ENCODE assay signal across 8 cellular contexts in the genomic region with DNA sequence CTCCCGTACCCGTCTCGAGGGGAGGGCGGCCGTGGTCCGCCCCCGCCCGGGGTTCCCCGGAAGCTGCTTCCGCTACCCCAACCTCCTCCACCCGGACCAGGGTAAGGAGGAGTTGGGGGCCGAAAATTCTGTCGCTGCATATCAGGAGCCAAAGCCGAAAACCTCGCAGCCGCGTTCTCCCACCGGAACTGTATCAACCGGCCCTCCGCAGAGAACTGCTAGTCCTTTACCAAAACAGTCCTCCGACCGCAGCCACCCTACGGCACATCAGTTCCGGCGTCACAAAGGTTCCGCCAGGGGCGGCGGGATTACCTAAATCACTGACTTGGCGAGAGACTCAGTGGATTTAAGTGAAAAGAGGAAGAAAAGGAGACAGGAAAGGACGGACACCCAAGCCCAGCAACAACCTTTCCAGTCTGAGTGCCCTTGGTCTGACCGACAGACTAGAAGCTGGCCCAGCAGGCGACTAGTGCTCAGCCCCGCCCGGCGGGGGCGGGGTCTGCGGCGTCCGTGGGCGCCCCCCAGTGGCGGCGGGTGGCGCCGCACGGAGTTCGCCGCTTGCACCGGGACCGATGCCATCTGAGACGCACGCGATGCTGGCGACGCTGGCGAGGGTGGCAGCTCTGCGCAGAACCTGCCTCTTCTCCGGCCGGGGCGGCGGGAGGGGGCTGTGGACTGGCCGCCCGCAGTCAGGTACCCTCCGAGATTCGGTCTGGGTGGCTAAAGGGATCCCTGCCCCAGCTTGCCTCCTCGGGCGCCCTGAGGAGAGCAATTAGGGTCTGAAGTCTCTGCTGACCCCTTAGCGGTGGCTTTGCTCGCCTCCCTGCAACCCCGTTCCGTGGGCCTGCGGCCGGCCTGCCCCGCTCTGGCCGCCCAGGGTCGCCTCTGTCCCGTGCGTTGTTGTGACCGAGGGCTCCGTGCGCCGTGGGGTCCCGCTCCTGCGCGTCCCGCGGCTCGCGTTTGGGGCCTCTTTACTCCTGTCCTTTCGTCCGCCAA. TPM values are rescaled to one million over a fixed set of nuclear protein-coding genes. Genes with fewer than 3 reads are reported as not detected.
DNase-seq lines count a peak whose midpoint lies in the region; ATAC-seq, FAIRE-seq and TF ChIP-seq lines count a peak whose summit lies in the region.

A gene (minus strand): TSS at position 195 of the 996 bp plus-strand sequence. CDS start 55 bp downstream, at position 140.
A gene (plus strand): TSS at position 578 of the 996 bp plus-strand sequence.

- no peaks in the 10 kb centered on the region for H3K9me3 ChIP-seq in NT2/D1 (ENCODE audit: insufficient read depth, low read length)
- no peaks in the 10 kb centered on the region for H3K9me3 ChIP-seq in endothelial cell of umbilical vein (replicated peaks; ENCODE audit: control insufficient read depth, insufficient read depth, low read length)

- POLR2A ChIA-PET in endothelial cell of umbilical vein (lab: Charles Lee) = interaction anchor here (0.5 kb wide), 1 partner anchor 121 kb away, joined by 3 read pairs; no protein-coding TSS in a partner anchor

- intact Hi-C loops in endothelial cell of umbilical vein (cut with micrococcal nuclease) = loop anchor here (1.0 to 10.0 kb wide), 4 partner anchors 164 to 1570 kb away; a partner anchor contains a TSS

- TF ChIP-seq CTCF in D721Med (IDR thresholded peaks at IDR 0.05; ENCODE audit: insufficient read depth, missing control alignments) (peak; percentile 66), endothelial cell of umbilical vein (IDR thresholded peaks at IDR 0.05; ENCODE audit: extremely low read depth in 1 of 2, insufficient read depth in 1 of 2, low read depth in 1 of 2, low read length in 2 of 2) (peak; percentile 96 to 99)

- H3K79me2 ChIP-seq in endothelial cell of umbilical vein (ENCODE audit: control insufficient read depth, insufficient read depth, low read length) = peaks cover 44% of the 10 kb centered on the region

- TF ChIP-seq POLR2A in endothelial cell of umbilical vein (IDR thresholded peaks at IDR 0.05; ENCODE audit: low read depth, low read length) = peak; percentile 35

- ATAC-seq in GM21390 (IDR thresholded peaks at IDR 0.05; ENCODE audit: unreplicated experiment) = peak; percentile 88

- no peaks in the 10 kb centered on the region for H3K9me1 ChIP-seq in endothelial cell of umbilical vein (replicated peaks; ENCODE audit: control insufficient read depth, extremely low read depth, insufficient read depth, low read length)

- H3K9ac ChIP-seq in NT2/D1 (ENCODE audit: insufficient read length, low read depth) (peak within 1 kb of the TSS; percentile 95), endothelial cell of umbilical vein (replicated peaks; ENCODE audit: extremely low read depth, insufficient read depth, low read length) (peak within 1 kb of the TSS; percentile 75)

- peak within 1 kb of the TSS; percentile 92 for H3K4me2 ChIP-seq in endothelial cell of umbilical vein (ENCODE audit: insufficient read depth, low read length)

- peaks cover 21% of the 10 kb centered on the region for H3K36me3 ChIP-seq in NT2/D1 (ENCODE audit: insufficient read depth, insufficient read length, low read length)
- H3K36me3 ChIP-seq in endothelial cell of umbilical vein (ENCODE audit: control insufficient read depth in 2 of 2, extremely low read depth in 1 of 2, insufficient read depth in 2 of 2, low read length in 2 of 2) = no peaks in the 10 kb centered on the region

- DNase-seq in D721Med (ENCODE audit: insufficient read length, low spot score) (peak; percentile 69), HUDEP-2 (lab: John Stamatoyannopoulos, UW; ENCODE audit: unreplicated experiment in 76 of 76) (peak in 74 of 76 experiments; percentile 45 to 99 (median 82)), NT2/D1 (ENCODE audit: low read depth, low spot score) (peak; percentile 89), endothelial cell of umbilical vein (ENCODE audit: low read depth, low spot score) (peak; percentile 89), midbrain (lab: John Stamatoyannopoulos, UW) (peak; percentile 96)
- DNase-seq in activated CD8-positive, alpha-beta memory T cell treated with anti-CD3 and anti-CD28 coated beads, Interleukin-2, amount 50 U/mL, for 4 hours = peak; percentile 82
- peak; percentile 69 to 72 for DNase-seq in stimulated activated CD8-positive, alpha-beta memory T cell treated with anti-CD3 and anti-CD28 coated beads, Interleukin-15, amount 100 ng/mL, for 48 hours (ENCODE audit: low read depth in 2 of 2)

- H3K4me3 ChIP-seq in NT2/D1 (ENCODE audit: insufficient read length, low read depth) = peak within 1 kb of the TSS; percentile 93
- H3K4me3 ChIP-seq in endothelial cell of umbilical vein (replicated peaks in 1 of 3; ENCODE audit: insufficient read depth in 1 of 3, low read depth in 1 of 3, low read length in 3 of 3) = peak within 1 kb of the TSS; percentile 63 to 99 (median 99)

- dilution Hi-C loops in endothelial cell of umbilical vein (cut with MboI; ENCODE audit: extremely low pct_ligation_motif_present, low sequenced_read_pairs) = no loop called here

- BruUV-seq in endothelial cell of umbilical vein (replicated peaks; lab: Mats Ljungman, UMichigan) = no TSS peak

- no peak for FAIRE-seq in D721Med (lab: Jason Lieb, UNC)
- FAIRE-seq in endothelial cell of umbilical vein (lab: Jason Lieb, UNC) = peak; percentile 80

- H3K27me3 ChIP-seq in NT2/D1 (ENCODE audit: insufficient read depth, insufficient read length) (peaks cover 6% of the 10 kb centered on the region), endothelial cell of umbilical vein (ENCODE audit: control insufficient read depth in 2 of 2, insufficient read depth in 2 of 2, low read length in 2 of 2) (no peaks in the 10 kb centered on the region)

- H3K4me1 ChIP-seq in NT2/D1 (ENCODE audit: insufficient read depth, insufficient read length) (no peaks in the 10 kb centered on the region), endothelial cell of umbilical vein (ENCODE audit: control insufficient read depth, extremely low read depth, insufficient read depth, low read length) (peaks cover 14% of the 10 kb centered on the region)

- CTCF ChIA-PET in endothelial cell of umbilical vein (lab: Charles Lee) = interaction anchor here (0.7 to 3.7 kb wide), 15 partner anchors 10 to 1598 kb away, joined by 3 to 23 read pairs (median 3); no protein-coding TSS in a partner anchor

- no peaks in the 10 kb centered on the region for H4K20me1 ChIP-seq in endothelial cell of umbilical vein (replicated peaks; ENCODE audit: control insufficient read depth, extremely low read depth, insufficient read depth, low read length)

- H3K27ac ChIP-seq in endothelial cell of umbilical vein (ENCODE audit: insufficient read depth, low read depth, low read length) = peak within 1 kb of the TSS; percentile 67

- H2AFZ ChIP-seq in endothelial cell of umbilical vein (ENCODE audit: low read depth, low read length) = peak within 1 kb of the TSS; percentile 91

TF ChIP-seq in endothelial cell of umbilical vein, 7 proteins besides CTCF, POLR2A, EP300 and RAD21:
- TF ChIP-seq MYC (IDR thresholded peaks at IDR 0.05; ENCODE audit: low read depth, low read length) (peak; percentile 50), POLR2AphosphoS5 (IDR thresholded peaks at IDR 0.05; ENCODE audit: insufficient read depth, low read depth, low read length) (no peak), JUN (IDR thresholded peaks at IDR 0.05; ENCODE audit: borderline replicate concordance, insufficient read depth, insufficient read length, low read depth) (no peak), GATA2 (IDR thresholded peaks at IDR 0.05; ENCODE audit: insufficient read depth, insufficient read length, low read depth, low read length) (no peak), FOS (IDR thresholded peaks at IDR 0.05; ENCODE audit: borderline replicate concordance, insufficient read depth, low read length) (no peak), EZH2 (IDR thresholded peaks at IDR 0.05; ENCODE audit: borderline replicate concordance, low read depth, low read length, severe bottlenecking) (no peak)
- TF ChIP-seq, protein P1, sequence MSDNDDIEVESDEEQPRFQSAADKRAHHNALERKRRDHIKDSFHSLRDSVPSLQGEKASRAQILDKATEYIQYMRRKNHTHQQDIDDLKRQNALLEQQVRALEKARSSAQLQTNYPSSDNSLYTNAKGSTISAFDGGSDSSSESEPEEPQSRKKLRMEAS (IDR thresholded peaks at IDR 0.05; ENCODE audit: insufficient read depth, insufficient read length) = peak; percentile 26

RNA-seq across cellular contexts. Expression of the first gene that starts in this region (rescaled TPM):
- total RNA-seq in endothelial cell of umbilical vein = 40.5 and 40.9 TPM in 2 replicates
- 47.7 and 56.4 TPM in 2 replicates for polyA plus RNA-seq in endothelial cell of umbilical vein
- polyA plus RNA-seq in endothelial cell of umbilical vein (2011; cell fraction: cytosol; rRNA removed) = 29.8 and 36.1 TPM in 2 replicates
- polyA plus RNA-seq in endothelial cell of umbilical vein (2011; cell fraction: nucleus; rRNA removed) = 11.1 and 15.3 TPM in 2 replicates
- polyA plus RNA-seq in endothelial cell of umbilical vein (2012) = 34.2 and 34.6 TPM in 2 replicates
- 3.3 and 3.9 TPM in 2 replicates for polyA minus RNA-seq in endothelial cell of umbilical vein
- 13.8 TPM for polyA minus RNA-seq in endothelial cell of umbilical vein (2011; cell fraction: cytosol; rRNA and poly(A)+ RNA removed)
- 6.2 and 7.8 TPM in 2 replicates for polyA minus RNA-seq in endothelial cell of umbilical vein (2011; cell fraction: nucleus; rRNA and poly(A)+ RNA removed)

RNA-seq across cellular contexts. Expression of the second gene that starts in this region (rescaled TPM):
- 1.4 and 2.2 TPM in 2 replicates for total RNA-seq in endothelial cell of umbilical vein
- 0.91 and 1.2 TPM in 2 replicates for polyA plus RNA-seq in endothelial cell of umbilical vein
- polyA plus RNA-seq in endothelial cell of umbilical vein (2011; cell fraction: cytosol; rRNA removed) = 1.3 and 1.5 TPM in 2 replicates
- 0.94 and 1.3 TPM in 2 replicates for polyA plus RNA-seq in endothelial cell of umbilical vein (2011; cell fraction: nucleus; rRNA removed)
- polyA plus RNA-seq in endothelial cell of umbilical vein (2012) = 3.5 and 4.5 TPM in 2 replicates
- polyA minus RNA-seq in endothelial cell of umbilical vein = 1.5 and 2.1 TPM in 2 replicates
- not detected for polyA minus RNA-seq in endothelial cell of umbilical vein (2011; cell fraction: cytosol; rRNA and poly(A)+ RNA removed)
- polyA minus RNA-seq in endothelial cell of umbilical vein (2011; cell fraction: nucleus; rRNA and poly(A)+ RNA removed) = 2.5 and 4.1 TPM in 2 replicates

Comparison
In these comparisons a context has a peak if more than half of its experiments do, and no peak if none do; other contexts are left out.
1. Peak in every context shown above with its lines: DNase-seq, ATAC-seq, H3K4me3 ChIP-seq and H3K27ac ChIP-seq.